Comparison of ENCODE assay signal across 11 cellular contexts in the genomic region with DNA sequence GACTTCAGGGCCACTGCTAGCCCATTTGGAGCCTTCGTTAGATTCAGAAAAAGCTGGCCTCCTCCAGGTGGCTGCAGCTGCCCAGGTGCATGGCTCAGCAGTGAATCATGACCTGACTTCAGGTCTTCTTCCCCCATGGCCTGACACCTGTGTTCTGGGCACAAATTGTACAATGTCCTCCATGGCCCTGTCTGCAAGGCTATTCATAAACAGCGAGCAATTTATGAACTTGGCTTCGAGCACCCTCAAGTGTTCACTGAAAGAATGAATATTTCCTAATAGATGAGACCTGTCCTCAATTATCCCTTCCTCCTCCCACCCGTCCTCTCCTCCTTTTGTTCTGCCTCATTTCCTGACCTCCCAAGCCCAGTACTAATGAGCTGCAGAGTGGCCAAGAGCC. TPM values are rescaled to one million over a fixed set of nuclear protein-coding genes. Genes with fewer than 3 reads are reported as not detected.
A peak's percentile ranks its signal among the peaks of the same experiment; 100 is the strongest.
DNase-seq lines count a peak whose midpoint lies in the region; ATAC-seq and TF ChIP-seq lines count a peak whose summit lies in the region.
"Had no signal": no experiment of that assay in that cellular context is flagged by ENCODE, and none has a peak within 500 bp of the region (broad histone marks: within the 10 kb centered on the region; RNA-seq: fewer than 3 reads in every experiment).

No MANE protein-coding gene starts in this region.

- H3K36me3 ChIP-seq in RWPE2 (ENCODE audit: low read depth): no peaks in the 10 kb centered on the region
- H3K36me3 ChIP-seq: tibial artery had no signal

- TF ChIP-seq CTCF in HFFc6 (IDR thresholded peaks at IDR 0.05) (peak; percentile 62), RWPE2 (IDR thresholded peaks at IDR 0.05; ENCODE audit: poor library complexity, severe bottlenecking) (peak; percentile 48)

- no peaks in the 10 kb centered on the region for H3K9me3 ChIP-seq in RWPE2 (ENCODE audit: severe bottlenecking)
- H3K9me3 ChIP-seq: tibial artery had no signal

- no peaks in the 10 kb centered on the region for H3K36me3 Mint-ChIP-seq in HFFc6 (ENCODE audit: low read depth)
- H3K36me3 Mint-ChIP-seq: naive thymus-derived CD8-positive, alpha-beta T cell had no signal

- no peaks in the 10 kb centered on the region for H3K4me1 Mint-ChIP-seq in HFFc6 (ENCODE audit: low read depth)

- no peak overlapping the region for H3K4me3 ChIP-seq in RWPE2 (ENCODE audit: severe bottlenecking)
- H3K4me3 ChIP-seq: tibial artery had no signal

- peak; percentile 34 for DNase-seq in COR-L47 (lab: John Stamatoyannopoulos, UW)
- DNase-seq in HFFc6: peak; percentile 39
- no peak for DNase-seq in RWPE2 (ENCODE audit: low spot score)
- DNase-seq in iPS-NIHi11 (ENCODE audit: low spot score): peak; percentile 1
- no peak for DNase-seq in GM19240 (ENCODE audit: insufficient read length, low spot score)
- DNase-seq: naive thymus-derived CD8-positive, alpha-beta T cell; stimulated activated CD4-positive, alpha-beta T cell treated with anti-CD3 and anti-CD28 coated beads, Interleukin-1b, Interleukin-23, amount 100 ng/mL, for 48 hours; tibial artery had no signal

- H3K27me3 Mint-ChIP-seq in HFFc6 (ENCODE audit: insufficient read depth): peaks cover 53% of the 10 kb centered on the region

- no peaks in the 10 kb centered on the region for H3K9me3 Mint-ChIP-seq in HFFc6

- H3K4me1 ChIP-seq in RWPE2 (ENCODE audit: insufficient read depth, poor library complexity, severe bottlenecking): no peaks in the 10 kb centered on the region
- H3K4me1 ChIP-seq: tibial artery had no signal

- no peak overlapping the region for H3K27ac Mint-ChIP-seq in HFFc6

- no peak overlapping the region for H3K27ac ChIP-seq in RWPE2 (ENCODE audit: poor library complexity, severe bottlenecking)
- H3K27ac ChIP-seq: tibial artery had no signal

- H3K27me3 ChIP-seq in RWPE2 (ENCODE audit: insufficient read depth, poor library complexity, severe bottlenecking): no peaks in the 10 kb centered on the region

- ATAC-seq in RWPE2 (ENCODE audit: low read depth) (peak; percentile 58), HG02571 (IDR thresholded peaks at IDR 0.05; ENCODE audit: unreplicated experiment) (no peak), HG03442 (IDR thresholded peaks at IDR 0.05; ENCODE audit: unreplicated experiment) (no peak), GM19351 (IDR thresholded peaks at IDR 0.05; ENCODE audit: unreplicated experiment) (no peak)
- ATAC-seq: naive thymus-derived CD8-positive, alpha-beta T cell had no signal

- H3K4me3 Mint-ChIP-seq in HFFc6: no peak overlapping the region

RNA-seq across cellular contexts. Expression of a gene that starts 12.2 kb away (rescaled TPM):
- 10 to 100 TPM; 14.6 to 17.0 (median 16.0) TPM for total RNA-seq in HFFc6 (2021; fragmentation: NEBNext Ultra II Directional; extraction: Animal tissue kit (Norgen Biotek cat#: 25700))

RNA-seq across cellular contexts. Expression of a gene that starts 29.9 kb away (rescaled TPM):
- under 1 TPM in 5 of 6 experiments, not detected in 1; 0.21 to 0.37 (median 0.24) TPM for total RNA-seq in HFFc6 (2021; fragmentation: NEBNext Ultra II Directional; extraction: Animal tissue kit (Norgen Biotek cat#: 25700))
- total RNA-seq: naive thymus-derived CD8-positive, alpha-beta T cell had no signal

RNA-seq across cellular contexts. Expression of a gene that starts 48.7 kb away (rescaled TPM):
- not detected for total RNA-seq in HFFc6 (2021; fragmentation: NEBNext Ultra II Directional; extraction: Animal tissue kit (Norgen Biotek cat#: 25700))
- total RNA-seq: naive thymus-derived CD8-positive, alpha-beta T cell had no signal

Comparison
In these comparisons a context has a peak if more than half of its experiments do, and no peak if none do; other contexts are left out.
1. DNase-seq: peak in COR-L47 (single experiment), HFFc6 (single experiment) and iPS-NIHi11 (single experiment); none in RWPE2 (single experiment) and GM19240 (single experiment).